In genomic region chr15:79922512-79923067, GRCh38 we compare ENCODE assay signal across 1 cellular context.
A peak's percentile ranks its signal among the peaks of the same experiment; 100 is the strongest.
TF ChIP-seq lines count a peak whose summit lies in the region.

No MANE protein-coding gene starts in this region.

TF ChIP-seq in K562, 482 proteins besides CTCF, POLR2A, EP300 and RAD21 (continued from another document):
- TF ChIP-seq, protein P1, sequence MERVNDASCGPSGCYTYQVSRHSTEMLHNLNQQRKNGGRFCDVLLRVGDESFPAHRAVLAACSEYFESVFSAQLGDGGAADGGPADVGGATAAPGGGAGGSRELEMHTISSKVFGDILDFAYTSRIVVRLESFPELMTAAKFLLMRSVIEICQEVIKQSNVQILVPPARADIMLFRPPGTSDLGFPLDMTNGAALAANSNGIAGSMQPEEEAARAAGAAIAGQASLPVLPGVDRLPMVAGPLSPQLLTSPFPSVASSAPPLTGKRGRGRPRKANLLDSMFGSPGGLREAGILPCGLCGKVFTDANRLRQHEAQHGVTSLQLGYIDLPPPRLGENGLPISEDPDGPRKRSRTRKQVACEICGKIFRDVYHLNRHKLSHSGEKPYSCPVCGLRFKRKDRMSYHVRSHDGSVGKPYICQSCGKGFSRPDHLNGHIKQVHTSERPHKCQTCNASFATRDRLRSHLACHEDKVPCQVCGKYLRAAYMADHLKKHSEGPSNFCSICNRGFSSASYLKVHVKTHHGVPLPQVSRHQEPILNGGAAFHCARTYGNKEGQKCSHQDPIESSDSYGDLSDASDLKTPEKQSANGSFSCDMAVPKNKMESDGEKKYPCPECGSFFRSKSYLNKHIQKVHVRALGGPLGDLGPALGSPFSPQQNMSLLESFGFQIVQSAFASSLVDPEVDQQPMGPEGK (CRISPR knock-in tag; IDR thresholded peaks at IDR 0.05; ENCODE audit: borderline replicate concordance): no peak
- peak; percentile 68 for TF ChIP-seq PRDM10 (IDR thresholded peaks at IDR 0.05; ENCODE audit: partially characterized antibody)
TF ChIP-seq in K562: peak in this region for 6.
